Comparison of ENCODE assay signal across 8 cellular contexts in genomic region chr3:49007771-49008528, GRCh38. TPM values are rescaled to one million over a fixed set of nuclear protein-coding genes. Genes with fewer than 3 reads are reported as not detected.
A peak's percentile ranks its signal among the peaks of the same experiment; 100 is the strongest.
DNase-seq lines count a peak whose midpoint lies in the region; ATAC-seq and TF ChIP-seq lines count a peak whose summit lies in the region.

No MANE protein-coding gene starts in this region.

- DNase-seq in NCI-H2081 (lab: John Stamatoyannopoulos, UW), result peak; percentile 54 to 71
- DNase-seq in NCI-H2081 treated with DMSO at 0.1 percent for 48 hours (lab: John Stamatoyannopoulos, UW), result no peak
- DNase-seq in NCI-H226, result peak; percentile 90
- peak; percentile 91 for DNase-seq in activated CD4-positive, alpha-beta T cell treated with anti-CD3 and anti-CD28 coated beads for 48 hours
- DNase-seq in choroid plexus epithelial cell (ENCODE audit: low read depth), result peak; percentile 90
- DNase-seq in left colon, result peak; percentile 93 to 94
- peak; percentile 94 for DNase-seq in stimulated activated CD4-positive, alpha-beta T cell treated with anti-CD3 and anti-CD28 coated beads, Interleukin-2, amount 100 ng/mL, for 4 hours (ENCODE audit: low read depth)

- TF ChIP-seq CTCF in choroid plexus epithelial cell (conservative IDR thresholded peaks at IDR 0.05; ENCODE audit: low read depth, low read length), result no peak

- ATAC-seq in HG02970 (IDR thresholded peaks at IDR 0.05; ENCODE audit: low FRiP score, unreplicated experiment), result peak; percentile 29
- peak; percentile 77 for ATAC-seq in left colon

- intact Hi-C loops in left colon (cut with DNase I, micrococcal nuclease), result no loop called here

- peak overlapping the region; percentile 90 for H3K4me3 ChIP-seq in choroid plexus epithelial cell (ENCODE audit: low read depth, low read length)

RNA-seq across cellular contexts. Expression of gene WDR6, which starts 0.8 kb away (rescaled TPM):
- 100 to 1,000 TPM; 114 to 121 TPM for total RNA-seq in left colon

RNA-seq across cellular contexts. Expression of gene DALRD3, which starts 10.4 kb away (rescaled TPM):
- total RNA-seq in left colon, result 10 to 100 TPM; 19.2 to 20.5 TPM

RNA-seq across cellular contexts. Expression of gene NDUFAF3, which starts 14.0 kb away (rescaled TPM):
- total RNA-seq in left colon, result 10 to 100 TPM; 65.2 to 70.1 TPM

RNA-seq across cellular contexts. Expression of gene P4HTM, which starts 17.9 kb away (rescaled TPM):
- total RNA-seq in left colon, result 10 to 100 TPM; 33.8 to 47.3 TPM

RNA-seq across cellular contexts. Expression of gene IMPDH2, which starts 21.2 kb away (rescaled TPM):
- total RNA-seq in left colon, result 100 to 1,000 TPM; 102 to 122 TPM
